8 cellular contexts compared by ENCODE assay signal in the genomic region with DNA sequence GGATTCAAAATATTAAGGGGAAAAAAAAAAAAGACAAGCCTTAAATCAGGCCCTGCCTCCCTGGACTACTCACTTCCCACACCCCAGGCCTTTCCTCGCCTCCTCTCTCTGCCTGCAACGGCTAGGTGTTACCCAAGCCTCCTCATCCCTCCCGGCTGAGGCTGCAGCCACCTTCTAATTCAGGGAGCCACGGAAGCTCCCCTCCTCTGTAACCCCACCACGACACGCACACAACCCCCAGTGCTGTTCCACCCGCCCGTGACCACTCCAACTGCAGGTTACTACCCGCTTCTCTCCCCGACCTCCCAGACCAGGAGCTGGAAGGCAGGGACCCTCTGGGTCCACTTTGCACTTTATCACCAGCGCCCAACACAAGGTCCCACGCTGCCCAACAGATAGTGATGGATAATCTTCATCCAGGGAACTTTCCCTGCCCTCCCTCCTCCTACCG. TPM values are rescaled to one million over a fixed set of nuclear protein-coding genes. Genes with fewer than 3 reads are reported as not detected.
DNase-seq lines count a peak whose midpoint lies in the region; ATAC-seq and TF ChIP-seq lines count a peak whose summit lies in the region.

No MANE protein-coding gene starts in this region.

- H3K4me2 ChIP-seq in parathyroid adenoma (ENCODE audit: low read length): peak overlapping the region; percentile 83

- peak overlapping the region; percentile 45 for H3K27ac Mint-ChIP-seq in Caco-2 (ENCODE audit: unreplicated experiment)

- TF ChIP-seq EP300 in esophagus muscularis mucosa (IDR thresholded peaks at IDR 0.05): no peak

- CTCF ChIA-PET in Caco-2 (lab: Charles Lee): no interaction called here

- no peaks in the 10 kb centered on the region for H3K9me3 ChIP-seq in Caco-2
- H3K9me3 ChIP-seq in esophagus muscularis mucosa: no peaks in the 10 kb centered on the region
- H3K9me3 ChIP-seq in parathyroid adenoma (ENCODE audit: control insufficient read depth, low read length): no peaks in the 10 kb centered on the region

- H3K27me3 ChIP-seq in Caco-2 (replicated peaks; ENCODE audit: control insufficient read depth, insufficient read depth, low read length) (no peaks in the 10 kb centered on the region), esophagus muscularis mucosa (peaks cover 0 to 11% (median 0%) of the 10 kb centered on the region in 4 donors), parathyroid adenoma (ENCODE audit: control insufficient read depth, insufficient read depth, low read length) (no peaks in the 10 kb centered on the region)

- no TSS peak for BruUV-seq in Caco-2 (replicated peaks; lab: Mats Ljungman, UMichigan)

- H3K4me1 Mint-ChIP-seq in Caco-2 (ENCODE audit: low read depth, unreplicated experiment): peaks cover 7% of the 10 kb centered on the region

- peaks cover 3% of the 10 kb centered on the region for H3K27me3 Mint-ChIP-seq in Caco-2 (ENCODE audit: insufficient read depth, unreplicated experiment)

- H3K27ac ChIP-seq in esophagus muscularis mucosa (replicated peaks in 1 of 4) (peak overlapping the region; percentile 71 to 88 (median 83)), parathyroid adenoma (no peak overlapping the region)

- H3K9me3 Mint-ChIP-seq in Caco-2 (ENCODE audit: unreplicated experiment): no peaks in the 10 kb centered on the region

- TF ChIP-seq CTCF in Caco-2 (IDR thresholded peaks at IDR 0.05; ENCODE audit: insufficient read depth in 1 of 2, low read depth in 1 of 2, low read length in 1 of 2, severe bottlenecking in 1 of 2, unreplicated experiment in 1 of 2): no peak
- no peak for TF ChIP-seq CTCF in esophagus muscularis mucosa (IDR thresholded peaks at IDR 0.05)
- TF ChIP-seq CTCF in parathyroid adenoma (IDR thresholded peaks at IDR 0.05): no peak

- no peaks in the 10 kb centered on the region for H3K36me3 Mint-ChIP-seq in Caco-2 (ENCODE audit: insufficient read depth, unreplicated experiment)

- POLR2A ChIA-PET in Caco-2 (lab: Charles Lee): interaction anchor here (0.6 kb wide), 1 partner anchor 79 kb away, joined by 3 read pairs; a partner anchor contains a TSS

- no peak for TF ChIP-seq POLR2A in esophagus muscularis mucosa (IDR thresholded peaks at IDR 0.05; ENCODE audit: low read depth)

- H3K4me3 Mint-ChIP-seq in Caco-2 (ENCODE audit: unreplicated experiment): peak overlapping the region; percentile 90

- no peaks in the 10 kb centered on the region for H3K36me3 ChIP-seq in Caco-2 (ENCODE audit: control insufficient read depth, insufficient read depth, low read length)
- H3K36me3 ChIP-seq in esophagus muscularis mucosa: peaks cover 0 to 18% (median 8%) of the 10 kb centered on the region in 4 donors
- H3K36me3 ChIP-seq in parathyroid adenoma (ENCODE audit: control insufficient read depth, insufficient read depth, low read length): no peaks in the 10 kb centered on the region

- 29% methylated on average over 13 of the region's 13 CpGs for WGBS in esophagus muscularis mucosa

- H3K4me1 ChIP-seq in Caco-2 (peaks cover 4% of the 10 kb centered on the region), esophagus muscularis mucosa (peaks cover 6 to 33% (median 20%) of the 10 kb centered on the region in 4 donors), parathyroid adenoma (no peaks in the 10 kb centered on the region)

- peak overlapping the region; percentile 79 for H3K4me3 ChIP-seq in Caco-2 (ENCODE audit: low read depth, low read length)
- H3K4me3 ChIP-seq in esophagus muscularis mucosa: peak overlapping the region; percentile 61 to 87 (median 74)
- H3K4me3 ChIP-seq in parathyroid adenoma (ENCODE audit: low read depth, low read length): peak overlapping the region; percentile 64

- DNase-seq in Caco-2: no peak
- DNase-seq in RKO (ENCODE audit: low spot score): peak; percentile 86
- DNase-seq in esophagus muscularis mucosa (ENCODE audit: extremely low spot score): no peak
- DNase-seq in SKM-1 treated with dmso at 0.1 percent for 144 hours (lab: John Stamatoyannopoulos, UW; ENCODE audit: unreplicated experiment): no peak
- no peak for DNase-seq in NOMO-1 treated with dmso at 0.1 percent for 144 hours (lab: John Stamatoyannopoulos, UW; ENCODE audit: unreplicated experiment)
- DNase-seq in GOT3 (lab: John Stamatoyannopoulos, UW): no peak

- intact Hi-C loops in Caco-2 (cut with micrococcal nuclease; ENCODE audit: unreplicated experiment) (no loop called here), esophagus muscularis mucosa (cut with DNase I) (no loop called here)

- no peak for ATAC-seq in HG03457 (IDR thresholded peaks at IDR 0.05; ENCODE audit: unreplicated experiment)

- peak overlapping the region; percentile 84 for H2AFZ ChIP-seq in parathyroid adenoma

- peak overlapping the region; percentile 11 for H3K9ac ChIP-seq in parathyroid adenoma

- H3K79me2 ChIP-seq in parathyroid adenoma: no peaks in the 10 kb centered on the region

RNA-seq across cellular contexts. Expression of a gene that starts 0.9 kb away (rescaled TPM):
- 8.2 TPM in 2 replicates for total RNA-seq in Caco-2 (2022)
- total RNA-seq in esophagus muscularis mucosa: 10 to 100 TPM; 10.8 to 23.6 (median 18.9) TPM

RNA-seq across cellular contexts. Expression of a gene that starts 24.8 kb away (rescaled TPM):
- not detected in 2 replicates for total RNA-seq in Caco-2 (2022)
- 1 to 10 TPM in 3 of 4 donors, under 1 TPM in 1; 0.99 to 5.8 (median 2.8) TPM for total RNA-seq in esophagus muscularis mucosa

RNA-seq across cellular contexts. Expression of a gene that starts 36.2 kb away (rescaled TPM):
- total RNA-seq in Caco-2 (2022) (3.7 and 4.1 TPM in 2 replicates), esophagus muscularis mucosa (10 to 100 TPM; 10.8 to 20.2 (median 15.4) TPM)

RNA-seq across cellular contexts. Expression of a gene that starts 36.3 kb away (rescaled TPM):
- total RNA-seq in Caco-2 (2022) (0.16 TPM in 1 of 2 replicates, not detected in the other), esophagus muscularis mucosa (under 1 TPM in 3 of 4 donors, not detected in 1; 0.13 to 0.42 (median 0.17) TPM)
